ENCODE assay signal across 27 cellular contexts in genomic region chr7:93968911-93969620, GRCh38. TPM values are rescaled to one million over a fixed set of nuclear protein-coding genes. Genes with fewer than 3 reads are reported as not detected.
DNase-seq lines count a peak whose midpoint lies in the region; ATAC-seq, FAIRE-seq and TF ChIP-seq lines count a peak whose summit lies in the region.
"Had no signal": no experiment of that assay in that cellular context is flagged by ENCODE, and none has a peak within 500 bp of the region (broad histone marks: within the 10 kb centered on the region; RNA-seq: fewer than 3 reads in every experiment).

No MANE protein-coding gene starts in this region.

- no peak overlapping the region for H2AK5ac ChIP-seq in trophoblast cell (ENCODE audit: low read length)

- H3K27ac Mint-ChIP-seq in astrocyte (ENCODE audit: unreplicated experiment), result no peak overlapping the region
- no peak overlapping the region for H3K27ac Mint-ChIP-seq in activated CD8-positive, alpha-beta T cell treated with anti-CD3 and anti-CD28 coated beads, Interleukin-2, amount 10 ng/mL, durations not matched to agents 7 days and 5 days
- no peak overlapping the region for H3K27ac Mint-ChIP-seq in T-helper 2 cell treated with Interferon-gamma antibody and Interleukin-4, amounts not matched to agents 5 μg/mL and 100 μg/mL, for 36 hours
- H3K27ac Mint-ChIP-seq: CD4-positive, alpha-beta T cell; GM23338; H9 had no signal

- H3K27me3 Mint-ChIP-seq in astrocyte (ENCODE audit: low read depth, unreplicated experiment), result no peaks in the 10 kb centered on the region
- H3K27me3 Mint-ChIP-seq in activated CD8-positive, alpha-beta T cell treated with anti-CD3 and anti-CD28 coated beads, Interleukin-2, amount 10 ng/mL, durations not matched to agents 7 days and 5 days (ENCODE audit: low read depth), result no peaks in the 10 kb centered on the region
- H3K27me3 Mint-ChIP-seq in T-helper 2 cell treated with Interferon-gamma antibody and Interleukin-4, amounts not matched to agents 5 μg/mL and 100 μg/mL, for 36 hours (ENCODE audit: low read depth), result peaks cover 2% of the 10 kb centered on the region
- H3K27me3 Mint-ChIP-seq: CD4-positive, alpha-beta T cell had no signal

- CTCF ChIA-PET in activated CD8-positive, alpha-beta T cell treated with anti-CD3 and anti-CD28 coated beads, Interleukin-2, amount 10 ng/mL, durations not matched to agents 7 days and 5 days (lab: Charles Lee), result no interaction called here
- CTCF ChIA-PET in A673 (lab: Charles Lee), result no interaction called here

- H3K4me2 ChIP-seq in astrocyte (ENCODE audit: low read length) (no peak overlapping the region), trophoblast cell (ENCODE audit: low read length) (no peak overlapping the region)
- H3K4me2 ChIP-seq: BLaER1 treated with 17β-estradiol and CSF1 and Interleukin-3, amounts not matched to agents 10 nM and 100 nM; GM23338; SK-N-SH had no signal

- H4K20me1 ChIP-seq in astrocyte (ENCODE audit: insufficient read depth, low read length), result no peaks in the 10 kb centered on the region
- H4K20me1 ChIP-seq: BLaER1 treated with 17β-estradiol and CSF1 and Interleukin-3, amounts not matched to agents 10 nM and 100 nM had no signal

- no peak overlapping the region for H3K14ac ChIP-seq in trophoblast cell (ENCODE audit: low read length)

- no peak overlapping the region for H4K12ac ChIP-seq in trophoblast cell (ENCODE audit: low read depth, low read length)

- H2BK5ac ChIP-seq in trophoblast cell (ENCODE audit: low read depth, low read length, poor library complexity), result no peak overlapping the region

- H2BK12ac ChIP-seq in trophoblast cell (ENCODE audit: low read length), result no peak overlapping the region

- H2BK120ac ChIP-seq in trophoblast cell (ENCODE audit: insufficient read depth, low read length, poor library complexity), result no peak overlapping the region

- BruUV-seq in A673 (replicated peaks; lab: Mats Ljungman, UMichigan), result no TSS peak

- H3K79me2 ChIP-seq in astrocyte (ENCODE audit: insufficient read depth, low read length) (no peaks in the 10 kb centered on the region), trophoblast cell (ENCODE audit: control insufficient read depth, insufficient read depth, low read length, poor library complexity) (no peaks in the 10 kb centered on the region)

- TF ChIP-seq CTCF in astrocyte (IDR thresholded peaks at IDR 0.05; ENCODE audit: insufficient read depth, low read depth, low read length), result no peak
- TF ChIP-seq CTCF in fibroblast of mammary gland (conservative IDR thresholded peaks at IDR 0.05; ENCODE audit: control insufficient read depth, insufficient read depth, low read depth, low read length), result no peak
- TF ChIP-seq CTCF in A673 (conservative IDR thresholded peaks at IDR 0.05; ENCODE audit: low read depth, low read length), result no peak

- no peak overlapping the region for H2AFZ ChIP-seq in astrocyte (ENCODE audit: low read depth, low read length)
- no peak overlapping the region for H2AFZ ChIP-seq in trophoblast cell (ENCODE audit: insufficient read depth, low read length, poor library complexity)
- H2AFZ ChIP-seq: GM23338 had no signal

- WGBS in trophoblast cell (ENCODE audit: extremely low coverage, insufficient coverage, insufficient read length), result no CpG with 5 or more reads among the region's 2 CpGs

- H4K91ac ChIP-seq in trophoblast cell (ENCODE audit: low read depth, low read length), result no peak overlapping the region

- no peak overlapping the region for H4K8ac ChIP-seq in trophoblast cell (ENCODE audit: low read depth, low read length)

- H3K36me3 ChIP-seq in astrocyte (ENCODE audit: insufficient read depth, low read length), result no peaks in the 10 kb centered on the region
- no peaks in the 10 kb centered on the region for H3K36me3 ChIP-seq in trophoblast cell (ENCODE audit: control insufficient read depth in 1 of 2, insufficient read depth in 2 of 2, low read length in 2 of 2)
- no peaks in the 10 kb centered on the region for H3K36me3 ChIP-seq in A673 (ENCODE audit: insufficient read depth, low read length, poor library complexity, severe bottlenecking)
- H3K36me3 ChIP-seq: BLaER1 treated with 17β-estradiol and CSF1 and Interleukin-3, amounts not matched to agents 10 nM and 100 nM had no signal

- ATAC-seq in activated CD8-positive, alpha-beta T cell treated with anti-CD3 and anti-CD28 coated beads, Interleukin-2, amount 10 ng/mL, durations not matched to agents 7 days and 5 days, result no peak
- ATAC-seq in GM21786 (IDR thresholded peaks at IDR 0.05; ENCODE audit: unreplicated experiment), result no peak
- ATAC-seq: GM12878, GM23338, HepG2, K562 had no signal

- H3K36me3 Mint-ChIP-seq in astrocyte (ENCODE audit: low read depth, unreplicated experiment), result no peaks in the 10 kb centered on the region
- H3K36me3 Mint-ChIP-seq in activated CD8-positive, alpha-beta T cell treated with anti-CD3 and anti-CD28 coated beads, Interleukin-2, amount 10 ng/mL, durations not matched to agents 7 days and 5 days (ENCODE audit: low read depth), result no peaks in the 10 kb centered on the region
- no peaks in the 10 kb centered on the region for H3K36me3 Mint-ChIP-seq in T-helper 2 cell treated with Interferon-gamma antibody and Interleukin-4, amounts not matched to agents 5 μg/mL and 100 μg/mL, for 36 hours (ENCODE audit: low read depth)

- no peak overlapping the region for H3K18ac ChIP-seq in trophoblast cell (ENCODE audit: low read length)

- intact Hi-C loops in A673 (cut with micrococcal nuclease; ENCODE audit: unreplicated experiment), result no loop called here

- H3K27ac ChIP-seq in astrocyte (ENCODE audit: low read depth, low read length) (no peak overlapping the region), trophoblast cell (ENCODE audit: low read depth, low read length) (no peak overlapping the region), A673 (ENCODE audit: low read depth, low read length, poor library complexity, severe bottlenecking) (no peak overlapping the region)
- H3K27ac ChIP-seq: BLaER1 treated with 17β-estradiol and CSF1 and Interleukin-3, amounts not matched to agents 10 nM and 100 nM had no signal

- POLR2A ChIA-PET in activated CD8-positive, alpha-beta T cell treated with anti-CD3 and anti-CD28 coated beads, Interleukin-2, amount 10 ng/mL, durations not matched to agents 7 days and 5 days (lab: Charles Lee), result no interaction called here
- POLR2A ChIA-PET in A673 (lab: Charles Lee; ENCODE audit: low non-redundant PET), result no interaction called here

- no peaks in the 10 kb centered on the region for H3K27me3 ChIP-seq in astrocyte (ENCODE audit: insufficient read depth, low read length)
- no peaks in the 10 kb centered on the region for H3K27me3 ChIP-seq in trophoblast cell (ENCODE audit: insufficient read depth, low read length)
- no peaks in the 10 kb centered on the region for H3K27me3 ChIP-seq in A673 (replicated peaks; ENCODE audit: insufficient read depth, low read depth, low read length, poor library complexity)
- H3K27me3 ChIP-seq: BLaER1 treated with 17β-estradiol and CSF1 and Interleukin-3, amounts not matched to agents 10 nM and 100 nM had no signal

- H3K4me3 Mint-ChIP-seq in astrocyte (ENCODE audit: unreplicated experiment), result no peak overlapping the region
- no peak overlapping the region for H3K4me3 Mint-ChIP-seq in activated CD8-positive, alpha-beta T cell treated with anti-CD3 and anti-CD28 coated beads, Interleukin-2, amount 10 ng/mL, durations not matched to agents 7 days and 5 days
- no peak overlapping the region for H3K4me3 Mint-ChIP-seq in T-helper 2 cell treated with Interferon-gamma antibody and Interleukin-4, amounts not matched to agents 5 μg/mL and 100 μg/mL, for 36 hours
- H3K4me3 Mint-ChIP-seq: CD4-positive, alpha-beta T cell; GM23338; H9 had no signal

- H3K9me3 ChIP-seq in astrocyte (ENCODE audit: insufficient read depth, low read depth, low read length) (no peaks in the 10 kb centered on the region), trophoblast cell (ENCODE audit: insufficient read depth, low read depth, low read length) (no peaks in the 10 kb centered on the region), A673 (ENCODE audit: low read depth, low read length, poor library complexity, severe bottlenecking) (no peaks in the 10 kb centered on the region)
- H3K9me3 ChIP-seq: BLaER1 treated with 17β-estradiol and CSF1 and Interleukin-3, amounts not matched to agents 10 nM and 100 nM; SK-N-SH had no signal

- H3K4me3 ChIP-seq in astrocyte (ENCODE audit: insufficient read depth, low read depth, low read length) (no peak overlapping the region), fibroblast of mammary gland (ENCODE audit: control insufficient read depth, low read depth, low read length) (no peak overlapping the region), trophoblast cell (ENCODE audit: low read depth, low read length) (no peak overlapping the region), A673 (ENCODE audit: low read depth, low read length, poor library complexity, severe bottlenecking) (no peak overlapping the region)
- H3K4me3 ChIP-seq: BLaER1 treated with 17β-estradiol and CSF1 and Interleukin-3, amounts not matched to agents 10 nM and 100 nM; GM12878; GM23338; K562 had no signal

- H3K9me3 Mint-ChIP-seq in astrocyte (ENCODE audit: unreplicated experiment), result no peaks in the 10 kb centered on the region
- H3K9me3 Mint-ChIP-seq in activated CD8-positive, alpha-beta T cell treated with anti-CD3 and anti-CD28 coated beads, Interleukin-2, amount 10 ng/mL, durations not matched to agents 7 days and 5 days (ENCODE audit: insufficient read depth), result no peaks in the 10 kb centered on the region
- H3K9me3 Mint-ChIP-seq in T-helper 2 cell treated with Interferon-gamma antibody and Interleukin-4, amounts not matched to agents 5 μg/mL and 100 μg/mL, for 36 hours, result no peaks in the 10 kb centered on the region
- H3K9me3 Mint-ChIP-seq: CD4-positive, alpha-beta T cell; GM23338; H9 had no signal

- H3K23ac ChIP-seq in trophoblast cell (ENCODE audit: low read length), result no peak overlapping the region

- H3K4me1 ChIP-seq in astrocyte (ENCODE audit: insufficient read depth, low read length), result peaks cover 4% of the 10 kb centered on the region
- no peaks in the 10 kb centered on the region for H3K4me1 ChIP-seq in trophoblast cell (ENCODE audit: control insufficient read depth in 1 of 2, insufficient read depth in 2 of 2, low read length in 2 of 2)
- no peaks in the 10 kb centered on the region for H3K4me1 ChIP-seq in A673 (ENCODE audit: insufficient read depth, low read length, poor library complexity, severe bottlenecking)
- H3K4me1 ChIP-seq: BLaER1 treated with 17β-estradiol and CSF1 and Interleukin-3, amounts not matched to agents 10 nM and 100 nM had no signal

- DNase-seq in EH (ENCODE audit: low read depth), result peak; percentile 13
- peak; percentile 29 for DNase-seq in astrocyte (ENCODE audit: low read depth)
- peak; percentile 45 for DNase-seq in fibroblast of mammary gland (ENCODE audit: low read depth)
- DNase-seq in trophoblast cell, result peak; percentile 77 to 92
- DNase-seq in activated CD8-positive, alpha-beta T cell treated with anti-CD3 and anti-CD28 coated beads, Interleukin-2, amount 10 ng/mL, durations not matched to agents 7 days and 5 days, result no peak
- no peak for DNase-seq in T-helper 2 cell treated with Interferon-gamma antibody and Interleukin-4, amounts not matched to agents 5 μg/mL and 100 μg/mL, for 36 hours (ENCODE audit: low spot score)
- no peak for DNase-seq in A673 (ENCODE audit: low spot score)
- DNase-seq: 8988T; CD4-positive, alpha-beta T cell; H9; MV-4-11; NCI-H1105; NCI-H1436 treated with DMSO at 0.1 percent for 48 hours; NCI-H187 treated with DMSO at 0.1 percent for 48 hours; NCI-H446; NCI-H524 treated with DMSO at 0.1 percent for 48 hours; NCI-H774; SK-N-SH had no signal

- peak; percentile 13 for FAIRE-seq in astrocyte (lab: Jason Lieb, UNC)
- FAIRE-seq: D721Med, GM12878, GM19239, HepG2, K562 had no signal

- no peak overlapping the region for H3K4ac ChIP-seq in trophoblast cell (ENCODE audit: low read depth, low read length)

- H3K9ac ChIP-seq in astrocyte (ENCODE audit: low read length) (no peak overlapping the region), trophoblast cell (ENCODE audit: low read length) (no peak overlapping the region)
- H3K9ac ChIP-seq: BLaER1 treated with 17β-estradiol and CSF1 and Interleukin-3, amounts not matched to agents 10 nM and 100 nM; SK-N-SH had no signal

- H3K79me1 ChIP-seq in trophoblast cell (ENCODE audit: low read length), result no peaks in the 10 kb centered on the region

- peaks cover 9% of the 10 kb centered on the region for H3K4me1 Mint-ChIP-seq in astrocyte (ENCODE audit: low read depth, unreplicated experiment)
- no peaks in the 10 kb centered on the region for H3K4me1 Mint-ChIP-seq in activated CD8-positive, alpha-beta T cell treated with anti-CD3 and anti-CD28 coated beads, Interleukin-2, amount 10 ng/mL, durations not matched to agents 7 days and 5 days (ENCODE audit: low read depth)
- H3K4me1 Mint-ChIP-seq in T-helper 2 cell treated with Interferon-gamma antibody and Interleukin-4, amounts not matched to agents 5 μg/mL and 100 μg/mL, for 36 hours (ENCODE audit: low read depth), result no peaks in the 10 kb centered on the region
- H3K4me1 Mint-ChIP-seq: GM23338, H9 had no signal

RNA-seq across cellular contexts. Expression of gene BET1, which starts 35.1 kb away (rescaled TPM):
- total RNA-seq in astrocyte (37.4 and 38.0 TPM in 2 replicates), A673 (2021) (19.2 and 19.8 TPM in 2 replicates)
- polyA plus RNA-seq in trophoblast cell (2013), result 28.8 and 30.6 TPM in 2 replicates
- 10 to 100 TPM; 13.7 to 15.9 TPM for total RNA-seq in activated CD8-positive, alpha-beta T cell treated with anti-CD3 and anti-CD28 coated beads, Interleukin-2, amount 10 ng/mL, durations not matched to agents 7 days and 5 days

RNA-seq across cellular contexts. Expression of gene GNG11, which starts 47.5 kb away (rescaled TPM):
- total RNA-seq in astrocyte, result 7.7 and 8.8 TPM in 2 replicates
- 0.75 and 0.85 TPM in 2 replicates for polyA plus RNA-seq in trophoblast cell (2013)
- not detected for total RNA-seq in activated CD8-positive, alpha-beta T cell treated with anti-CD3 and anti-CD28 coated beads, Interleukin-2, amount 10 ng/mL, durations not matched to agents 7 days and 5 days
- 14.3 and 14.7 TPM in 2 replicates for total RNA-seq in A673 (2021)
- total RNA-seq: CD4-positive, alpha-beta T cell; G401; HepG2; K562 had no signal
- polyA plus RNA-seq: HepG2 had no signal

Comparison
In these comparisons a context has a peak if more than half of its experiments do, and no peak if none do; other contexts are left out.
1. DNase-seq: peak in EH (single experiment), astrocyte (single experiment), fibroblast of mammary gland (single experiment) and trophoblast cell (2 of 2); none in activated CD8-positive, alpha-beta T cell treated with anti-CD3 and anti-CD28 coated beads, Interleukin-2, amount 10 ng/mL, durations not matched to agents 7 days and 5 days (single experiment), T-helper 2 cell treated with Interferon-gamma antibody and Interleukin-4, amounts not matched to agents 5 μg/mL and 100 μg/mL, for 36 hours (single experiment) and A673 (single experiment).